21 cellular contexts compared by ENCODE assay signal in genomic region chr19:40136818-40137217, GRCh38.
"Had no signal": no experiment of that assay in that cellular context is flagged by ENCODE, and none has a peak within 500 bp of the region (broad histone marks: within the 10 kb centered on the region; RNA-seq: fewer than 3 reads in every experiment).

No MANE protein-coding gene starts in this region.

- H3K27me3 ChIP-seq: neural progenitor cell, right atrium auricular region had no signal

- FAIRE-seq: astrocyte, small intestine, urothelium cell line had no signal

- H3K27ac Mint-ChIP-seq: activated naive CD4-positive, alpha-beta T cell treated with anti-CD3 and anti-CD28 coated beads, Interleukin-2, amount 50 U/mL, for 24 hours; dendritic cell treated with granulocyte-macrophage colony-stimulating factor and Interleukin-4, amounts not matched to agents 40 ng/mL and 50 ng/mL, for 4 days; effector memory CD8-positive, alpha-beta T cell; immature natural killer cell; memory B cell; neural progenitor cell; stimulated activated naive CD8-positive, alpha-beta T cell treated with anti-CD3 and anti-CD28 coated beads, Interleukin-15, Interleukin-2, amounts not matched to agents 100 ng/mL and 50 ng/mL, for 24 hours had no signal

- H3K36me3 ChIP-seq: adrenal gland, heart right ventricle, neural progenitor cell, prostate gland, right atrium auricular region, tibial nerve had no signal

- H3K27ac ChIP-seq: adrenal gland, heart right ventricle, neural progenitor cell, prostate gland, right atrium auricular region, tibial nerve had no signal

- DNase-seq: activated CD4-positive, CD25-positive, alpha-beta regulatory T cell treated with anti-CD3 and anti-CD28 coated beads, Interleukin-2, amount 50 U/mL, for 72 hours; activated gamma-delta T cell; adrenal gland; effector memory CD8-positive, alpha-beta T cell; heart right ventricle; immature natural killer cell; naive B cell; small intestine; stimulated activated CD4-positive, alpha-beta T cell treated with anti-CD3 and anti-CD28 coated beads, Interleukin-15, amount 100 ng/mL, for 24 hours; stimulated activated CD4-positive, alpha-beta T cell treated with anti-CD3 and anti-CD28 coated beads, Interleukin-2, amount 100 ng/mL, for 48 hours; T1000 had no signal

- H3K4me3 ChIP-seq: adrenal gland, heart right ventricle, neural progenitor cell, prostate gland, right atrium auricular region, tibial nerve had no signal

- H3K9me3 Mint-ChIP-seq: activated naive CD4-positive, alpha-beta T cell treated with anti-CD3 and anti-CD28 coated beads, Interleukin-2, amount 50 U/mL, for 24 hours; dendritic cell treated with granulocyte-macrophage colony-stimulating factor and Interleukin-4, amounts not matched to agents 40 ng/mL and 50 ng/mL, for 4 days; effector memory CD8-positive, alpha-beta T cell; immature natural killer cell; memory B cell; naive B cell; neural progenitor cell; stimulated activated naive CD8-positive, alpha-beta T cell treated with anti-CD3 and anti-CD28 coated beads, Interleukin-15, Interleukin-2, amounts not matched to agents 100 ng/mL and 50 ng/mL, for 24 hours had no signal

- H3K9ac ChIP-seq: neural progenitor cell had no signal

- H3K4me1 Mint-ChIP-seq: neural progenitor cell had no signal

- H3K4me3 Mint-ChIP-seq: activated naive CD4-positive, alpha-beta T cell treated with anti-CD3 and anti-CD28 coated beads, Interleukin-2, amount 50 U/mL, for 24 hours; dendritic cell treated with granulocyte-macrophage colony-stimulating factor and Interleukin-4, amounts not matched to agents 40 ng/mL and 50 ng/mL, for 4 days; effector memory CD8-positive, alpha-beta T cell; immature natural killer cell; memory B cell; naive B cell; neural progenitor cell; stimulated activated naive CD8-positive, alpha-beta T cell treated with anti-CD3 and anti-CD28 coated beads, Interleukin-15, Interleukin-2, amounts not matched to agents 100 ng/mL and 50 ng/mL, for 24 hours had no signal

- H3K27me3 Mint-ChIP-seq: activated naive CD4-positive, alpha-beta T cell treated with anti-CD3 and anti-CD28 coated beads, Interleukin-2, amount 50 U/mL, for 24 hours had no signal

- ATAC-seq: effector memory CD8-positive, alpha-beta T cell; heart right ventricle had no signal

- H3K4me2 ChIP-seq: neural progenitor cell had no signal

- H2AFZ ChIP-seq: neural progenitor cell had no signal

- H3K9me3 ChIP-seq: adrenal gland, prostate gland, tibial nerve had no signal

- H3K36me3 Mint-ChIP-seq: activated naive CD4-positive, alpha-beta T cell treated with anti-CD3 and anti-CD28 coated beads, Interleukin-2, amount 50 U/mL, for 24 hours; memory B cell; naive B cell; neural progenitor cell had no signal

- H3K4me1 ChIP-seq: adrenal gland, heart right ventricle, prostate gland, right atrium auricular region, tibial nerve had no signal
